Comparison of ENCODE assay signal across 8 cellular contexts in the genomic region with DNA sequence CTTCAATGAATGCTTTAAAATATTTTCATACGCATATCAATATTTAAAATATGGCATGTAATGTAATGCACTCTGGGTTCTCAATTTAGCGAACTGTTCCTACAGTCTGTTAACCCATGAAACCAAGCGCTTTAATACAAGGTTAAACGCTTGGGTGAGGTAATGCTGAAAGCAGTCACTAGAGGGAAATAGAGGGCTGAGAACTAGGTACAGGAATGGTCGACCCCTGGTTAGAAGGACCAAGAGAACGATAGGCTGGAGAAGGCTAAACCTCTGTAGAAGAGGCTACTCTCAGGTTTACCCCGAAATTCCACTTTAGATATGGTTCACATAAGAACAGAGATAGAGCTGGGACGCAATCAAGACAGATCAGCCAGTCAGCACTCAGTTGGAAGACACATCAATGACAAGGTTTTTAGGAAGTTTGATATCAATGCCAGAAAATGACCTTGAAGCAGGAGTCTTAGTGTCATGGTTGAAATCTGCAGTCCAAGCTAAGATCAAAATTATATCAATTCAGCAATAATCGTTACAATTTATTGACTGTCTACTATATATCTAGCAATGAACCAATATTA. TPM values are rescaled to one million over a fixed set of nuclear protein-coding genes. Genes with fewer than 3 reads are reported as not detected.
DNase-seq lines count a peak whose midpoint lies in the region; ATAC-seq, FAIRE-seq and TF ChIP-seq lines count a peak whose summit lies in the region.

No MANE protein-coding gene starts in this region.

- H3K4me1 Mint-ChIP-seq in CD4-positive, alpha-beta memory T cell = peaks cover 0 to 6% (median 5%) of the 10 kb centered on the region in 4 donors
- H3K4me1 Mint-ChIP-seq in activated T-cell treated with anti-CD3 and anti-CD28 coated beads, Interleukin-2, amount 50 U/mL, for 72 hours (ENCODE audit: low read depth) = peaks cover 6% of the 10 kb centered on the region

- H3K9me3 ChIP-seq in CD4-positive, alpha-beta memory T cell (ENCODE audit: control insufficient read depth in 1 of 2, low read length in 2 of 2) = no peaks in the 10 kb centered on the region
- no peaks in the 10 kb centered on the region for H3K9me3 ChIP-seq in right cardiac atrium (ENCODE audit: control insufficient read depth, low read length)

- peaks cover 2 to 7% of the 10 kb centered on the region in 2 donors for H3K27me3 Mint-ChIP-seq in CD4-positive, alpha-beta memory T cell
- peaks cover 9% of the 10 kb centered on the region for H3K27me3 Mint-ChIP-seq in activated T-cell treated with anti-CD3 and anti-CD28 coated beads, Interleukin-2, amount 50 U/mL, for 72 hours (ENCODE audit: low read depth)

- peak in 4 of 5 donors; percentile 5 to 30 (median 15) for DNase-seq in CD4-positive, alpha-beta memory T cell
- peak; percentile 34 for DNase-seq in NCI-H1694 treated with DMSO at 0.1 percent for 48 hours (lab: John Stamatoyannopoulos, UW)
- peak; percentile 34 to 35 for DNase-seq in activated T-cell treated with anti-CD3 and anti-CD28 coated beads, Interleukin-2, amount 50 U/mL, for 72 hours
- DNase-seq in right cardiac atrium = no peak
- DNase-seq in stimulated activated CD8-positive, alpha-beta memory T cell treated with anti-CD3 and anti-CD28 coated beads, Interleukin-12 subunit alpha, Interleukin-12 subunit beta, amount 100 ng/mL, for 24 hours (ENCODE audit: extremely low read depth) = peak; percentile 0
- DNase-seq in H54 (ENCODE audit: insufficient read length, low spot score) = no peak

- CTCF ChIA-PET in CD4-positive, alpha-beta memory T cell (lab: Charles Lee; ENCODE audit: partially characterized antibody) = interaction anchor here (0.8 to 1.2 kb wide), 6 partner anchors 52 to 558 kb away, joined by 3 to 9 read pairs (median 3); no protein-coding TSS in a partner anchor

- FAIRE-seq in H54 (lab: Jason Lieb, UNC) = no peak

- intact Hi-C loops in CD4-positive, alpha-beta memory T cell (cut with micrococcal nuclease) = loop anchor here (1.0 to 5.0 kb wide), 2 partner anchors 50 to 119 kb away; no protein-coding TSS in a partner anchor
- intact Hi-C loops in right cardiac atrium (cut with DNase I) = loop anchor here in 1 of 4 donors (10.0 kb wide), 1 partner anchor 122 kb away; no protein-coding TSS in a partner anchor

- no peaks in the 10 kb centered on the region for H3K36me3 ChIP-seq in CD4-positive, alpha-beta memory T cell (ENCODE audit: insufficient read depth, low read length)

- no peaks in the 10 kb centered on the region for H3K27me3 ChIP-seq in CD4-positive, alpha-beta memory T cell (ENCODE audit: insufficient read depth, low read length)
- no peaks in the 10 kb centered on the region for H3K27me3 ChIP-seq in right cardiac atrium (ENCODE audit: control insufficient read depth, insufficient read depth)

- H3K27ac Mint-ChIP-seq in CD4-positive, alpha-beta memory T cell = no peak overlapping the region
- no peak overlapping the region for H3K27ac Mint-ChIP-seq in activated T-cell treated with anti-CD3 and anti-CD28 coated beads, Interleukin-2, amount 50 U/mL, for 72 hours

- no peak overlapping the region for H3K4me3 ChIP-seq in CD4-positive, alpha-beta memory T cell (ENCODE audit: low read length in 2 of 2)
- no peak overlapping the region for H3K4me3 ChIP-seq in right cardiac atrium (ENCODE audit: low read length)

- 61% methylated on average over 9 of the region's 9 CpGs for WGBS in right cardiac atrium

- ATAC-seq in GM18520 (IDR thresholded peaks at IDR 0.05; ENCODE audit: unreplicated experiment) (peak; percentile 83), HG02885 (IDR thresholded peaks at IDR 0.05; ENCODE audit: poor library complexity, unreplicated experiment) (peak; percentile 92), right cardiac atrium (peak; percentile 59 to 88)
- peak; percentile 76 for ATAC-seq in activated T-cell treated with anti-CD3 and anti-CD28 coated beads, Interleukin-2, amount 50 U/mL, for 72 hours (replicated peaks in 1 of 2)

- TF ChIP-seq POLR2A in H54 (IDR thresholded peaks at IDR 0.05; ENCODE audit: low read depth, low read length) = no peak

- POLR2A ChIA-PET in CD4-positive, alpha-beta memory T cell (lab: Charles Lee; ENCODE audit: partially characterized antibody) = no interaction called here

- peak overlapping the region in 1 of 8 donors; percentile 10 for H3K4me3 Mint-ChIP-seq in CD4-positive, alpha-beta memory T cell
- H3K4me3 Mint-ChIP-seq in activated T-cell treated with anti-CD3 and anti-CD28 coated beads, Interleukin-2, amount 50 U/mL, for 72 hours = no peak overlapping the region

- no peak overlapping the region for H3K27ac ChIP-seq in CD4-positive, alpha-beta memory T cell (ENCODE audit: low read depth, low read length)
- no peak overlapping the region for H3K27ac ChIP-seq in right cardiac atrium (ENCODE audit: low read length)

- H3K4me1 ChIP-seq in CD4-positive, alpha-beta memory T cell (ENCODE audit: insufficient read depth, low read length) = peaks cover 5% of the 10 kb centered on the region
- H3K4me1 ChIP-seq in right cardiac atrium (ENCODE audit: control insufficient read depth, insufficient read depth, low read length) = peaks cover 2% of the 10 kb centered on the region

- no peaks in the 10 kb centered on the region for H3K36me3 Mint-ChIP-seq in CD4-positive, alpha-beta memory T cell
- no peaks in the 10 kb centered on the region for H3K36me3 Mint-ChIP-seq in activated T-cell treated with anti-CD3 and anti-CD28 coated beads, Interleukin-2, amount 50 U/mL, for 72 hours (ENCODE audit: insufficient read depth in 2 of 2)

- H3K9me3 Mint-ChIP-seq in CD4-positive, alpha-beta memory T cell = no peaks in the 10 kb centered on the region
- no peaks in the 10 kb centered on the region for H3K9me3 Mint-ChIP-seq in activated T-cell treated with anti-CD3 and anti-CD28 coated beads, Interleukin-2, amount 50 U/mL, for 72 hours

RNA-seq across cellular contexts. Expression of a gene that starts 26.9 kb away (rescaled TPM):
- total RNA-seq in CD4-positive, alpha-beta memory T cell = under 1 TPM; 0.15 to 0.17 TPM
- under 1 TPM in 1 of 2 donors, not detected in 1; 0.15 TPM for polyA plus RNA-seq in CD4-positive, alpha-beta memory T cell
- total RNA-seq in activated T-cell treated with anti-CD3 and anti-CD28 coated beads, Interleukin-2, amount 50 U/mL, for 72 hours = not detected
- 1 to 10 TPM; 4.6 to 8.7 (median 5.9) TPM for total RNA-seq in right cardiac atrium
- 1.8 TPM for polyA plus RNA-seq in right cardiac atrium

Comparison
In these comparisons a context has a peak if more than half of its experiments do, and no peak if none do; other contexts are left out.
1. DNase-seq: peak in CD4-positive, alpha-beta memory T cell (4 of 5), NCI-H1694 treated with DMSO at 0.1 percent for 48 hours (single experiment), activated T-cell treated with anti-CD3 and anti-CD28 coated beads, Interleukin-2, amount 50 U/mL, for 72 hours (2 of 2) and stimulated activated CD8-positive, alpha-beta memory T cell treated with anti-CD3 and anti-CD28 coated beads, Interleukin-12 subunit alpha, Interleukin-12 subunit beta, amount 100 ng/mL, for 24 hours (single experiment); none in right cardiac atrium (0 of 3) and H54 (single experiment).
2. RNA of a gene that starts 26.9 kb away (total RNA-seq): 4.6 to 8.7 TPM in right cardiac atrium; 0.15 to 0.17 TPM in CD4-positive, alpha-beta memory T cell and not detected in activated T-cell treated with anti-CD3 and anti-CD28 coated beads, Interleukin-2, amount 50 U/mL, for 72 hours; every median in the first group is over 4 times any median in the second.
3. Peak in every context shown above with its lines, with median percentiles within 50 percentile points of each other: ATAC-seq.